9 cellular contexts compared by ENCODE assay signal in genomic region chr5:139061274-139061673, GRCh38.
DNase-seq lines count a peak whose midpoint lies in the region; ATAC-seq, FAIRE-seq and TF ChIP-seq lines count a peak whose summit lies in the region.
"Had no signal": no experiment of that assay in that cellular context is flagged by ENCODE, and none has a peak within 500 bp of the region (broad histone marks: within the 10 kb centered on the region; RNA-seq: fewer than 3 reads in every experiment).

No MANE protein-coding gene starts in this region.

- no peak for TF ChIP-seq CTCF in breast epithelium (IDR thresholded peaks at IDR 0.05)
- TF ChIP-seq CTCF in hepatocyte (IDR thresholded peaks at IDR 0.05; ENCODE audit: poor library complexity): no peak
- no peak for TF ChIP-seq CTCF in sigmoid colon (IDR thresholded peaks at IDR 0.05)

- peak overlapping the region; percentile 56 for H3K27ac ChIP-seq in GM23248
- peak overlapping the region; percentile 45 to 74 for H3K27ac ChIP-seq in breast epithelium
- peak overlapping the region; percentile 30 for H3K27ac ChIP-seq in hepatocyte
- peak overlapping the region in 1 of 4 donors; percentile 8 for H3K27ac ChIP-seq in sigmoid colon

- intact Hi-C loops in breast epithelium (cut with DNase I; ENCODE audit: low total_unique reads) (no loop called here), sigmoid colon (cut with DNase I) (no loop called here)

- H3K4me2 ChIP-seq in GM23248 (ENCODE audit: unreplicated experiment): peak overlapping the region; percentile 57
- no peak overlapping the region for H3K4me2 ChIP-seq in hepatocyte

- H3K9me2 ChIP-seq in GM23248 (ENCODE audit: insufficient read depth): no peaks in the 10 kb centered on the region
- no peaks in the 10 kb centered on the region for H3K9me2 ChIP-seq in hepatocyte (replicated peaks; ENCODE audit: insufficient read depth)

- 1 to 5% methylated on average over 5 of the region's 5 CpGs for WGBS in GM23248 (ENCODE audit: low coverage in 1 of 2, low lambda C conversion rate in 2 of 2, missing lambda C conversion rate in 2 of 2), 2 experiments
- 75% methylated on average over 5 of the region's 5 CpGs for WGBS in hepatocyte (ENCODE audit: low lambda C conversion rate, missing lambda C conversion rate)
- 49 to 81% methylated on average over 5 of the region's 5 CpGs for WGBS in sigmoid colon, 2 donors

- H3K27me3 ChIP-seq in GM23248 (replicated peaks; ENCODE audit: insufficient read depth) (no peaks in the 10 kb centered on the region), breast epithelium (no peaks in the 10 kb centered on the region), hepatocyte (no peaks in the 10 kb centered on the region), sigmoid colon (no peaks in the 10 kb centered on the region)

- H3K9ac ChIP-seq in GM23248: no peak overlapping the region

- in situ Hi-C loops in GM23248 (cut with MboI): no loop called here

- H3K9me3 ChIP-seq in GM23248 (ENCODE audit: low read depth): no peaks in the 10 kb centered on the region
- no peaks in the 10 kb centered on the region for H3K9me3 ChIP-seq in breast epithelium
- no peaks in the 10 kb centered on the region for H3K9me3 ChIP-seq in hepatocyte (ENCODE audit: low read depth)
- H3K9me3 ChIP-seq in sigmoid colon: no peaks in the 10 kb centered on the region

- no peak overlapping the region; the same call in 1 of the 2 replicates for H2AFZ ChIP-seq in GM23248
- no peak overlapping the region for H2AFZ ChIP-seq in hepatocyte

- TF ChIP-seq EP300 in sigmoid colon (IDR thresholded peaks at IDR 0.05): no peak

- no peak for FAIRE-seq in GM12892 (lab: Jason Lieb, UNC)

- no peaks in the 10 kb centered on the region for H4K20me1 ChIP-seq in GM23248 (ENCODE audit: insufficient read depth)
- H4K20me1 ChIP-seq in hepatocyte (ENCODE audit: insufficient read depth, poor library complexity, severe bottlenecking): no peaks in the 10 kb centered on the region

- H3K4me3 ChIP-seq in GM23248: no peak overlapping the region
- peak overlapping the region in 1 of 3 donors; percentile 2 for H3K4me3 ChIP-seq in breast epithelium
- no peak overlapping the region for H3K4me3 ChIP-seq in hepatocyte
- no peak overlapping the region for H3K4me3 ChIP-seq in sigmoid colon

- ATAC-seq in GM18511 (IDR thresholded peaks at IDR 0.05; ENCODE audit: unreplicated experiment) (no peak), HG03175 (IDR thresholded peaks at IDR 0.05; ENCODE audit: unreplicated experiment) (no peak)

- peaks cover 23% of the 10 kb centered on the region for H3F3A ChIP-seq in GM23248 (ENCODE audit: insufficient read depth)

- TF ChIP-seq POLR2A in breast epithelium (IDR thresholded peaks at IDR 0.05) (no peak), sigmoid colon (IDR thresholded peaks at IDR 0.05) (no peak), GM12892 (IDR thresholded peaks at IDR 0.05; ENCODE audit: low read depth, low read length) (no peak)

- H3K4me1 ChIP-seq in GM23248 (ENCODE audit: insufficient read depth) (peaks cover 37% of the 10 kb centered on the region), breast epithelium (peaks cover 0 to 11% of the 10 kb centered on the region in 2 donors), hepatocyte (ENCODE audit: insufficient read depth) (no peaks in the 10 kb centered on the region), sigmoid colon (peaks cover 0 to 23% (median 19%) of the 10 kb centered on the region in 4 donors)

- DNase-seq in GM23248 (peak; percentile 85), breast epithelium (ENCODE audit: low spot score in 2 of 2) (peak in 1 of 2 donors; percentile 55), hepatocyte (ENCODE audit: low spot score) (peak; percentile 6), sigmoid colon (peak; percentile 74), GM12892 (ENCODE audit: insufficient read length) (no peak), NCI-H82 (lab: John Stamatoyannopoulos, UW) (no peak)
- DNase-seq: activated CD4-positive, alpha-beta T cell treated with anti-CD3 and anti-CD28 coated beads, Interleukin-2, amount 10 ng/mL, durations not matched to agents 7 days and 5 days had no signal

- H3K79me2 ChIP-seq in GM23248 (ENCODE audit: insufficient read depth): no peaks in the 10 kb centered on the region; the same call in 1 of the 2 replicates
- H3K79me2 ChIP-seq in hepatocyte: no peaks in the 10 kb centered on the region

- H3K36me3 ChIP-seq in GM23248 (ENCODE audit: low read depth) (no peaks in the 10 kb centered on the region), breast epithelium (no peaks in the 10 kb centered on the region), hepatocyte (replicated peaks; ENCODE audit: insufficient read depth, low read depth) (no peaks in the 10 kb centered on the region), sigmoid colon (no peaks in the 10 kb centered on the region)

Comparison
In these comparisons a context has a peak if more than half of its experiments do, and no peak if none do; other contexts are left out.
1. DNase-seq: peak in GM23248 (single experiment), hepatocyte (single experiment) and sigmoid colon (single experiment); none in GM12892 (single experiment) and NCI-H82 (single experiment).